In genomic region chr16:65002265-65002664, GRCh38 we compare ENCODE assay signal across 11 cellular contexts.
DNase-seq lines count a peak whose midpoint lies in the region; ATAC-seq and TF ChIP-seq lines count a peak whose summit lies in the region.
"Had no signal": no experiment of that assay in that cellular context is flagged by ENCODE, and none has a peak within 500 bp of the region (broad histone marks: within the 10 kb centered on the region; RNA-seq: fewer than 3 reads in every experiment).

No MANE protein-coding gene starts in this region.

- POLR2A ChIA-PET in AG04449 (lab: Yijun Ruan, JAX), result interaction anchor here (0.7 kb wide), 1 partner anchor 67 kb away, joined by 3 read pairs; no protein-coding TSS in a partner anchor

- no peak for ATAC-seq in HG02852 (IDR thresholded peaks at IDR 0.05; ENCODE audit: unreplicated experiment)
- ATAC-seq: lower lobe of right lung had no signal

- CTCF ChIA-PET in AG04449 (lab: Yijun Ruan, JAX), result no interaction called here

- DNase-seq in AG04449 (ENCODE audit: low read depth, low spot score) (peak; percentile 77), HT1080 (ENCODE audit: low read depth) (peak; percentile 30), cerebellum (ENCODE audit: low spot score) (peak; percentile 13), lung microvascular endothelial cell (ENCODE audit: low read depth in 2 of 2) (peak; percentile 34 to 55), GM13976 (ENCODE audit: low spot score) (no peak), posterior vena cava (ENCODE audit: low spot score) (no peak)
- no peak for DNase-seq in activated CD4-positive, alpha-beta T cell treated with anti-CD3 and anti-CD28 coated beads for 48 hours
- DNase-seq: activated naive CD4-positive, alpha-beta T cell treated with anti-CD3 and anti-CD28 coated beads for 36 hours; lower lobe of right lung had no signal

- in situ Hi-C loops in GM13976 (cut with MboI; ENCODE audit: low sequenced_read_pairs, unreplicated experiment), result no loop called here

- intact Hi-C loops in posterior vena cava (cut with DNase I), result no loop called here

- no peak for TF ChIP-seq CTCF in AG04449 (IDR thresholded peaks at IDR 0.05; ENCODE audit: insufficient read depth, low read length, missing control alignments)
- no peak for TF ChIP-seq CTCF in GM13976 (IDR thresholded peaks at IDR 0.05; ENCODE audit: borderline replicate concordance, control extremely low read depth, extremely low read depth, insufficient read depth, missing control alignments)

- no peak overlapping the region for H3K4me3 ChIP-seq in AG04449 (ENCODE audit: low read depth, low read length)
- H3K4me3 ChIP-seq: lower lobe of right lung, thoracic aorta had no signal

Comparison
In these comparisons a context has a peak if more than half of its experiments do, and no peak if none do; other contexts are left out.
1. DNase-seq: peak in AG04449 (single experiment), HT1080 (single experiment), cerebellum (single experiment) and lung microvascular endothelial cell (2 of 2); none in GM13976 (single experiment), posterior vena cava (single experiment) and activated CD4-positive, alpha-beta T cell treated with anti-CD3 and anti-CD28 coated beads for 48 hours (single experiment).